Comparison of ENCODE assay signal across 1 cellular context in the genomic region with DNA sequence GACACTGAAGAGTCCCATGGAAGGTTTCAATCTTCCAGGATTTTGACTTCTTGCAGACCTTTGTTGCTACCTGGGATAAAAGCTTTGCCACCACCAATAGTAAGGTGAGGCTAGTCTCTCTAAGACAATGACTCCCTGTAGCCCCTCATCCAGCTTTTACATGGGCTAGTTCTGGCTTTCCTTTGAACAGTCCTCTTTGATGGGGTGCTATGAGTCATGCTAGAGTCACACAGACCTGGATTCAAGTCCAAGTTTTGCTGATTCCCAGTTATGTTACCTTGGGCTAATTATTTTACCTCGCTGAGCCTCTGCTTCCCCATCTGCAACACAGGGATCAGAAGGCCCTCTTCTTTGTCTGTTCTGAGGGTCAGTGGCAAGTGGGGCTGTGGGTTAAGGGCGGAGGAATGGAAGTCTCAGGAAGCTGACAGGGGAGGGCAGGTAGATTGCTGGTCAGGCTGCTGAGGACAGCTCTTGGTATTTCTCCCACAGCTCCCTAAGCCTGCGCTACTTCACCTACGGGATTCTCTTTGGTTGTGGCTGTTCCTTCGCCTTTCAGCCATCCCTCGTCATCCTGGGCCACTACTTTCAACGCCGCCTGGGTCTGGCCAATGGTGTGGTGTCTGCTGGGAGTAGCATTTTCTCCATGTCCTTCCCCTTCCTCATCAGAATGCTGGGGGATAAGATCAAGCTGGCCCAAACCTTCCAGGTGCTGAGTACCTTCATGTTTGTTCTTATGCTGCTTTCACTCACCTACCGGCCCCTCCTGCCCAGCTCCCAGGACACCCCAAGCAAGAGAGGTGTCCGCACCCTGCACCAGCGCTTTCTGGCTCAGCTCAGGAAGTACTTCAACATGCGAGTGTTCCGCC.
TF ChIP-seq lines count a peak whose summit lies in the region.

No MANE protein-coding gene starts in this region.

TF ChIP-seq in IMR-90, 13 proteins besides CTCF, POLR2A, EP300 and RAD21 (continued from another document):
- no peak for TF ChIP-seq ELK1 (IDR thresholded peaks at IDR 0.05; ENCODE audit: borderline replicate concordance, low read depth, low read length)
- no peak for TF ChIP-seq FOS (IDR thresholded peaks at IDR 0.05; ENCODE audit: low read depth, low read length)
- no peak for TF ChIP-seq MXI1 (IDR thresholded peaks at IDR 0.05; ENCODE audit: borderline replicate concordance, low read depth, low read length)
- TF ChIP-seq RFX5 (IDR thresholded peaks at IDR 0.05; ENCODE audit: low read depth, low read length), result no peak
- no peak for TF ChIP-seq CEBPB (IDR thresholded peaks at IDR 0.05; ENCODE audit: low read depth, low read length)
- no peak for TF ChIP-seq BHLHE40 (IDR thresholded peaks at IDR 0.05; ENCODE audit: low read depth, low read length)
- no peak for TF ChIP-seq NFE2L2 (IDR thresholded peaks at IDR 0.05; ENCODE audit: low read depth, low read length)
- TF ChIP-seq RCOR1 (IDR thresholded peaks at IDR 0.05; ENCODE audit: insufficient replicate concordance, low read length), result no peak
- no peak for TF ChIP-seq CHD1 (IDR thresholded peaks at IDR 0.05; ENCODE audit: low read depth, low read length)
